In genomic region chr2:118222643-118223486, GRCh38 we compare ENCODE assay signal across 10 cellular contexts.
DNase-seq lines count a peak whose midpoint lies in the region; ATAC-seq and TF ChIP-seq lines count a peak whose summit lies in the region.
"Had no signal": no experiment of that assay in that cellular context is flagged by ENCODE, and none has a peak within 500 bp of the region (broad histone marks: within the 10 kb centered on the region; RNA-seq: fewer than 3 reads in every experiment).

No MANE protein-coding gene starts in this region.

- peak overlapping the region; percentile 74 for H3K4me3 ChIP-seq in GM12864 (ENCODE audit: low read depth, low read length)
- H3K4me3 ChIP-seq in duodenal mucosa (ENCODE audit: low read depth in 1 of 2, low read length in 2 of 2), result peak overlapping the region; percentile 69 to 70

- H3K27ac Mint-ChIP-seq in osteocyte (ENCODE audit: unreplicated experiment), result no peak overlapping the region

- peaks cover 6 to 8% of the 10 kb centered on the region in 2 donors for H3K4me1 ChIP-seq in duodenal mucosa (ENCODE audit: control insufficient read depth in 1 of 2, insufficient read depth in 2 of 2, low read length in 2 of 2)

- H3K4me3 Mint-ChIP-seq in osteocyte (ENCODE audit: unreplicated experiment), result peak overlapping the region; percentile 32

- H3K27me3 ChIP-seq in duodenal mucosa (ENCODE audit: control insufficient read depth in 1 of 2, insufficient read depth in 2 of 2, low read length in 2 of 2), result peaks cover 58 to 63% of the 10 kb centered on the region in 2 donors

- no peak overlapping the region for H3K9ac ChIP-seq in duodenal mucosa (ENCODE audit: low read depth in 1 of 2, low read length in 2 of 2)

- H3K9me3 ChIP-seq in duodenal mucosa (ENCODE audit: control insufficient read depth in 1 of 2, low read length in 2 of 2), result no peaks in the 10 kb centered on the region

- H3K36me3 ChIP-seq in duodenal mucosa (ENCODE audit: control insufficient read depth in 1 of 2, insufficient read depth in 2 of 2, low read length in 2 of 2), result no peaks in the 10 kb centered on the region

- H3K4me1 Mint-ChIP-seq in osteocyte (ENCODE audit: unreplicated experiment), result peaks cover 11% of the 10 kb centered on the region

- in situ Hi-C loops in KBM-7 (cut with MboI; ENCODE audit: low pct_unique_long_range_greater_than_20kb, low sequenced_read_pairs), result no loop called here

- peaks cover 82% of the 10 kb centered on the region for H3K27me3 Mint-ChIP-seq in osteocyte (ENCODE audit: unreplicated experiment)

- H3K27ac ChIP-seq in duodenal mucosa (ENCODE audit: low read depth, low read length), result no peak overlapping the region

- no peaks in the 10 kb centered on the region for H3K9me3 Mint-ChIP-seq in osteocyte (ENCODE audit: unreplicated experiment)

- H3K36me3 Mint-ChIP-seq in osteocyte (ENCODE audit: unreplicated experiment), result no peaks in the 10 kb centered on the region

- ATAC-seq in HG02678 (IDR thresholded peaks at IDR 0.05; ENCODE audit: unreplicated experiment) (no peak), HG02885 (IDR thresholded peaks at IDR 0.05; ENCODE audit: poor library complexity, unreplicated experiment) (no peak)

- DNase-seq in GM12864 (ENCODE audit: low read depth), result no peak
- DNase-seq in KBM-7, result peak; percentile 11
- no peak for DNase-seq in osteocyte (ENCODE audit: extremely low spot score, unreplicated experiment)
- DNase-seq in NCI-H187 treated with DMSO at 0.1 percent for 48 hours (lab: John Stamatoyannopoulos, UW), result no peak
- DNase-seq in NCI-H1436 (lab: John Stamatoyannopoulos, UW), result no peak
- DNase-seq: activated CD8-positive, alpha-beta memory T cell treated with anti-CD3 and anti-CD28 coated beads for 24 hours; GDM1 had no signal

- TF ChIP-seq CTCF in GM12864 (IDR thresholded peaks at IDR 0.05; ENCODE audit: low read depth, low read length, missing control alignments) (no peak), osteocyte (IDR thresholded peaks at IDR 0.05) (no peak)
